Comparison of ENCODE assay signal across 8 cellular contexts in genomic region chr17:78970834-78971763, GRCh38. TPM values are rescaled to one million over a fixed set of nuclear protein-coding genes. Genes with fewer than 3 reads are reported as not detected.
DNase-seq lines count a peak whose midpoint lies in the region; TF ChIP-seq lines count a peak whose summit lies in the region.

No MANE protein-coding gene starts in this region.

- peaks cover 6 to 13% of the 10 kb centered on the region in 2 donors for H3K4me1 ChIP-seq in neuronal stem cell (ENCODE audit: control insufficient read depth in 2 of 2, insufficient read depth in 1 of 2, low read depth in 1 of 2, low read length in 2 of 2)

- peak overlapping the region; percentile 48 for H3K14ac ChIP-seq in neuronal stem cell (ENCODE audit: low read length)

- no peaks in the 10 kb centered on the region for H3K27me3 ChIP-seq in neuronal stem cell (ENCODE audit: control insufficient read depth in 3 of 3, insufficient read depth in 3 of 3, low read depth in 1 of 3, low read length in 3 of 3)

- TF ChIP-seq CTCF in fibroblast of the aortic adventitia (IDR thresholded peaks at IDR 0.05; ENCODE audit: insufficient read depth, low read length), result peak; percentile 86

- H3K36me3 Mint-ChIP-seq in activated T-helper 2 cell treated with anti-CD3 and anti-CD28 coated beads, Interferon-gamma antibody, Interleukin-2, Interleukin-4, amounts not matched to agents 10 μg/mL and 5 μg/mL and 100 μg/mL, durations not matched to agents 14 hours and 24 hours and 36 hours (ENCODE audit: low read depth), result peaks cover 12% of the 10 kb centered on the region

- peak overlapping the region; percentile 33 for H3K27ac Mint-ChIP-seq in activated T-helper 2 cell treated with anti-CD3 and anti-CD28 coated beads, Interferon-gamma antibody, Interleukin-2, Interleukin-4, amounts not matched to agents 10 μg/mL and 5 μg/mL and 100 μg/mL, durations not matched to agents 14 hours and 24 hours and 36 hours

- intact Hi-C loops in activated T-helper 2 cell treated with anti-CD3 and anti-CD28 coated beads, Interferon-gamma antibody, Interleukin-2, Interleukin-4, amounts not matched to agents 10 μg/mL and 5 μg/mL and 100 μg/mL, durations not matched to agents 14 hours and 24 hours and 36 hours (cut with micrococcal nuclease), result no loop called here

- no peaks in the 10 kb centered on the region for H3K9me3 Mint-ChIP-seq in activated T-helper 2 cell treated with anti-CD3 and anti-CD28 coated beads, Interferon-gamma antibody, Interleukin-2, Interleukin-4, amounts not matched to agents 10 μg/mL and 5 μg/mL and 100 μg/mL, durations not matched to agents 14 hours and 24 hours and 36 hours

- no peaks in the 10 kb centered on the region for H3K79me1 ChIP-seq in neuronal stem cell (ENCODE audit: low read depth, low read length)

- peaks cover 5% of the 10 kb centered on the region for H3K4me1 Mint-ChIP-seq in activated T-helper 2 cell treated with anti-CD3 and anti-CD28 coated beads, Interferon-gamma antibody, Interleukin-2, Interleukin-4, amounts not matched to agents 10 μg/mL and 5 μg/mL and 100 μg/mL, durations not matched to agents 14 hours and 24 hours and 36 hours (ENCODE audit: low read depth)

- no peak overlapping the region for H2BK5ac ChIP-seq in neuronal stem cell (ENCODE audit: low read length)

- H4K8ac ChIP-seq in neuronal stem cell (ENCODE audit: low read depth, low read length), result peak overlapping the region; percentile 33

- H3K23ac ChIP-seq in neuronal stem cell (ENCODE audit: low read depth, low read length, poor library complexity), result peak overlapping the region; percentile 14

- DNase-seq in DMS153 (lab: John Stamatoyannopoulos, UW), result peak; percentile 67
- DNase-seq in LoVo (ENCODE audit: low spot score), result peak; percentile 52
- DNase-seq in SIG-M5 (lab: John Stamatoyannopoulos, UW), result peak; percentile 38
- DNase-seq in activated T-helper 2 cell treated with anti-CD3 and anti-CD28 coated beads, Interferon-gamma antibody, Interleukin-2, Interleukin-4, amounts not matched to agents 10 μg/mL and 5 μg/mL and 100 μg/mL, durations not matched to agents 14 hours and 24 hours and 36 hours (ENCODE audit: low spot score), result peak; percentile 65
- DNase-seq in fibroblast of the aortic adventitia (ENCODE audit: low read depth), result peak; percentile 79
- DNase-seq in neuronal stem cell (ENCODE audit: low spot score), result peak; percentile 77
- peak; percentile 91 for DNase-seq in superior temporal gyrus (ENCODE audit: extremely low spot score)
- no peak for DNase-seq in cerebellar nuclear complex (lab: John Stamatoyannopoulos, UW)

- WGBS in neuronal stem cell (ENCODE audit: extremely low coverage in 2 of 2, insufficient read length in 2 of 2, insufficient replicate concordance in 1 of 2), 2 donors, result no CpG with 5 or more reads among the region's 34 CpGs

- no peak overlapping the region for H2BK120ac ChIP-seq in neuronal stem cell (ENCODE audit: low read depth, low read length)

- no peak overlapping the region for H3K27ac ChIP-seq in neuronal stem cell (replicated peaks; ENCODE audit: low read length)

- H3K9me3 ChIP-seq in neuronal stem cell (replicated peaks in 1 of 2; ENCODE audit: control insufficient read depth in 2 of 2, insufficient read depth in 1 of 2, low read depth in 1 of 2, low read length in 2 of 2), result peaks cover 0 to 2% of the 10 kb centered on the region in 2 donors

- H3K4ac ChIP-seq in neuronal stem cell (ENCODE audit: low read length), result no peak overlapping the region

- peak overlapping the region; percentile 76 for H3K18ac ChIP-seq in neuronal stem cell (ENCODE audit: low read length)

- H3K9ac ChIP-seq in neuronal stem cell (ENCODE audit: low read depth, low read length, poor library complexity), result peak overlapping the region; percentile 57

- no peak overlapping the region for H2BK15ac ChIP-seq in neuronal stem cell (ENCODE audit: low read length)

- peaks cover 4 to 13% of the 10 kb centered on the region in 2 donors for H3K36me3 ChIP-seq in neuronal stem cell (replicated peaks in 1 of 2; ENCODE audit: control insufficient read depth in 2 of 2, insufficient read depth in 2 of 2, low read length in 2 of 2)

- H2AFZ ChIP-seq in neuronal stem cell (ENCODE audit: low read length), result peak overlapping the region; percentile 35

- no peaks in the 10 kb centered on the region for H3K27me3 Mint-ChIP-seq in activated T-helper 2 cell treated with anti-CD3 and anti-CD28 coated beads, Interferon-gamma antibody, Interleukin-2, Interleukin-4, amounts not matched to agents 10 μg/mL and 5 μg/mL and 100 μg/mL, durations not matched to agents 14 hours and 24 hours and 36 hours (ENCODE audit: low read depth)

- no peak overlapping the region for H3K4me3 Mint-ChIP-seq in activated T-helper 2 cell treated with anti-CD3 and anti-CD28 coated beads, Interferon-gamma antibody, Interleukin-2, Interleukin-4, amounts not matched to agents 10 μg/mL and 5 μg/mL and 100 μg/mL, durations not matched to agents 14 hours and 24 hours and 36 hours (ENCODE audit: low read depth)

- peak overlapping the region; percentile 95 for H2BK12ac ChIP-seq in neuronal stem cell (ENCODE audit: low read length)

- no peak overlapping the region for H3K4me2 ChIP-seq in neuronal stem cell (ENCODE audit: insufficient read depth, low read length, poor library complexity, severe bottlenecking)

- H2AK5ac ChIP-seq in neuronal stem cell (ENCODE audit: low read depth, low read length), result peak overlapping the region; percentile 89

- H4K91ac ChIP-seq in neuronal stem cell (ENCODE audit: low read depth, low read length, poor library complexity), result no peak overlapping the region

- H3K4me3 ChIP-seq in fibroblast of the aortic adventitia (ENCODE audit: low read depth, low read length) (no peak overlapping the region), neuronal stem cell (ENCODE audit: low read length in 2 of 2) (no peak overlapping the region)

RNA-seq across cellular contexts. Expression of gene LGALS3BP, which starts 8.6 kb away (rescaled TPM):
- 57.5 and 59.3 TPM in 2 replicates for total RNA-seq in activated T-helper 2 cell treated with anti-CD3 and anti-CD28 coated beads, Interferon-gamma antibody, Interleukin-2, Interleukin-4, amounts not matched to agents 10 μg/mL and 5 μg/mL and 100 μg/mL, durations not matched to agents 14 hours and 24 hours and 36 hours
- 87.2 and 270 TPM in 2 replicates for total RNA-seq in fibroblast of the aortic adventitia (ENCODE audit: low replicate concordance)
- 36.5 TPM for polyA plus RNA-seq in neuronal stem cell (2013, experiment 1 of 2)
- polyA plus RNA-seq in neuronal stem cell (2013, experiment 2 of 2), result 36.6 TPM

RNA-seq across cellular contexts. Expression of gene CANT1, which starts 38.5 kb away (rescaled TPM):
- 55.8 and 71.8 TPM in 2 replicates for total RNA-seq in activated T-helper 2 cell treated with anti-CD3 and anti-CD28 coated beads, Interferon-gamma antibody, Interleukin-2, Interleukin-4, amounts not matched to agents 10 μg/mL and 5 μg/mL and 100 μg/mL, durations not matched to agents 14 hours and 24 hours and 36 hours
- total RNA-seq in fibroblast of the aortic adventitia (ENCODE audit: low replicate concordance), result 33.4 and 53.0 TPM in 2 replicates
- 30.7 TPM for polyA plus RNA-seq in neuronal stem cell (2013, experiment 1 of 2)
- polyA plus RNA-seq in neuronal stem cell (2013, experiment 2 of 2), result 30.5 TPM

RNA-seq across cellular contexts. Expression of gene TIMP2, which starts 45.9 kb away (rescaled TPM):
- 0.71 and 0.84 TPM in 2 replicates for total RNA-seq in activated T-helper 2 cell treated with anti-CD3 and anti-CD28 coated beads, Interferon-gamma antibody, Interleukin-2, Interleukin-4, amounts not matched to agents 10 μg/mL and 5 μg/mL and 100 μg/mL, durations not matched to agents 14 hours and 24 hours and 36 hours
- 132 and 180 TPM in 2 replicates for total RNA-seq in fibroblast of the aortic adventitia (ENCODE audit: low replicate concordance)
- 45.1 TPM for polyA plus RNA-seq in neuronal stem cell (2013, experiment 1 of 2)
- 45.9 TPM for polyA plus RNA-seq in neuronal stem cell (2013, experiment 2 of 2)

RNA-seq across cellular contexts. Expression of gene C1QTNF1, which starts 52.9 kb away (rescaled TPM):
- total RNA-seq in activated T-helper 2 cell treated with anti-CD3 and anti-CD28 coated beads, Interferon-gamma antibody, Interleukin-2, Interleukin-4, amounts not matched to agents 10 μg/mL and 5 μg/mL and 100 μg/mL, durations not matched to agents 14 hours and 24 hours and 36 hours, result not detected in 2 replicates
- total RNA-seq in fibroblast of the aortic adventitia (ENCODE audit: low replicate concordance), result 42.1 and 44.3 TPM in 2 replicates
- 1.3 TPM for polyA plus RNA-seq in neuronal stem cell (2013, experiment 1 of 2)
- 1.6 TPM for polyA plus RNA-seq in neuronal stem cell (2013, experiment 2 of 2)

Comparison
In these comparisons a context has a peak if more than half of its experiments do, and no peak if none do; other contexts are left out.
1. DNase-seq: peak in DMS153 (single experiment), LoVo (single experiment), SIG-M5 (single experiment), activated T-helper 2 cell treated with anti-CD3 and anti-CD28 coated beads, Interferon-gamma antibody, Interleukin-2, Interleukin-4, amounts not matched to agents 10 μg/mL and 5 μg/mL and 100 μg/mL, durations not matched to agents 14 hours and 24 hours and 36 hours (single experiment), fibroblast of the aortic adventitia (single experiment), neuronal stem cell (single experiment) and superior temporal gyrus (single experiment); none in cerebellar nuclear complex (0 of 2).
2. RNA of gene TIMP2, which starts 45.9 kb away (total RNA-seq): 132 to 180 TPM in fibroblast of the aortic adventitia; 0.71 to 0.84 TPM in activated T-helper 2 cell treated with anti-CD3 and anti-CD28 coated beads, Interferon-gamma antibody, Interleukin-2, Interleukin-4, amounts not matched to agents 10 μg/mL and 5 μg/mL and 100 μg/mL, durations not matched to agents 14 hours and 24 hours and 36 hours; every median in the first group is over 10 times any median in the second.